Comparison of ENCODE assay signal across 1 cellular context in genomic region chr7:44885394-44886317, GRCh38.
TF ChIP-seq lines count a peak whose summit lies in the region.

TSS of gene PURB (minus strand) at chr7:44885530. CDS start at chr7:44885348, 182 bp downstream.

TF ChIP-seq in K562, 482 proteins besides CTCF, POLR2A, EP300 and RAD21 (continued from another document and continues in another):
- no peak for TF ChIP-seq TCF7 (IDR thresholded peaks at IDR 0.05; ENCODE audit: borderline replicate concordance)
- peak; percentile 96 for TF ChIP-seq CCNT2 (IDR thresholded peaks at IDR 0.05; ENCODE audit: borderline replicate concordance, extremely low read depth, insufficient read length, low read depth, low read length)
- TF ChIP-seq TFAP4 (CRISPR knock-in tag; IDR thresholded peaks at IDR 0.05; ENCODE audit: borderline replicate concordance) = peak; percentile 85
- TF ChIP-seq EZH2 (IDR thresholded peaks at IDR 0.05; ENCODE audit: borderline replicate concordance, low read depth, low read length) = no peak
- TF ChIP-seq THAP12 (CRISPR knock-in tag; IDR thresholded peaks at IDR 0.05) = peak; percentile 82
- peak in 1 of 2 experiments; percentile 100; a peak in 2 of 4 replicates for TF ChIP-seq ZNF639 (CRISPR knock-in tag; conservative IDR thresholded peaks at IDR 0.05 in 1 of 2, IDR thresholded peaks at IDR 0.05 in 1 of 2)
- peak; percentile 89 for TF ChIP-seq HNRNPLL (IDR thresholded peaks at IDR 0.05; ENCODE audit: low read depth, low read length, poor library complexity, severe bottlenecking)
- TF ChIP-seq DACH1 (IDR thresholded peaks at IDR 0.05; ENCODE audit: partially characterized antibody) = no peak
- TF ChIP-seq ZEB2 (IDR thresholded peaks at IDR 0.05) = no peak
- TF ChIP-seq KLF10 (CRISPR knock-in tag; IDR thresholded peaks at IDR 0.05) = no peak
- no peak for TF ChIP-seq IRF1 (CRISPR knock-in tag; IDR thresholded peaks at IDR 0.05; ENCODE audit: borderline replicate concordance)
- TF ChIP-seq SPI1 (IDR thresholded peaks at IDR 0.05; ENCODE audit: borderline replicate concordance, low read depth, low read length) = peak; percentile 93
- TF ChIP-seq ZSCAN29 (IDR thresholded peaks at IDR 0.05) = peak; percentile 71; the same call in 1 of the 2 replicates
- TF ChIP-seq SUPT5H (IDR thresholded peaks at IDR 0.05) = peak; percentile 96
- TF ChIP-seq MAX (CRISPR knock-in tag; IDR thresholded peaks at IDR 0.05) = peak; percentile 55; the same call in 1 of the 2 replicates
- no peak for TF ChIP-seq USF2 (CRISPR knock-in tag; IDR thresholded peaks at IDR 0.05)
- TF ChIP-seq XRCC3 (IDR thresholded peaks at IDR 0.05) = no peak
- peak; percentile 97 for TF ChIP-seq MTA1 (IDR thresholded peaks at IDR 0.05; ENCODE audit: borderline replicate concordance)
- TF ChIP-seq DMBX1 (CRISPR knock-in tag; IDR thresholded peaks at IDR 0.05; ENCODE audit: borderline replicate concordance) = no peak
- TF ChIP-seq NBN (IDR thresholded peaks at IDR 0.05; ENCODE audit: low read depth) = 0 out of 2 replicates have a peak, but pooled peaks have one; percentile 72
- peak; percentile 80; the same call in 1 of the 2 replicates for TF ChIP-seq ZNF395 (CRISPR knock-in tag; IDR thresholded peaks at IDR 0.05)
- TF ChIP-seq RHOXF2B (CRISPR knock-in tag; conservative IDR thresholded peaks at IDR 0.05) = no peak
- TF ChIP-seq RBFOX2 (IDR thresholded peaks at IDR 0.05; ENCODE audit: low read depth, low read length) = peak; percentile 96
- TF ChIP-seq NKRF (IDR thresholded peaks at IDR 0.05; ENCODE audit: borderline replicate concordance) = peak; percentile 74
- TF ChIP-seq HDAC1 (IDR thresholded peaks at IDR 0.05) = peak in 1 of 2 experiments; percentile 50; a peak in 1 of 4 replicates
- no peak for TF ChIP-seq ARID3B (CRISPR knock-in tag; IDR thresholded peaks at IDR 0.05; ENCODE audit: borderline replicate concordance)
- TF ChIP-seq CC2D1A (IDR thresholded peaks at IDR 0.05) = no peak
- peak; percentile 93 for TF ChIP-seq ELF2 (CRISPR knock-in tag; IDR thresholded peaks at IDR 0.05)
- TF ChIP-seq ILF3 (IDR thresholded peaks at IDR 0.05; ENCODE audit: borderline replicate concordance) = no peak
- no peak for TF ChIP-seq ZBTB26 (CRISPR knock-in tag; IDR thresholded peaks at IDR 0.05)
- TF ChIP-seq FUS (optimal IDR thresholded peaks at IDR 0.05; ENCODE audit: low read depth, low read length) = no peak
- peak; percentile 77 for TF ChIP-seq ATF2 (CRISPR knock-in tag; IDR thresholded peaks at IDR 0.05)
- peak; percentile 15; the same call in 1 of the 2 replicates for TF ChIP-seq ZBTB7A (IDR thresholded peaks at IDR 0.05; ENCODE audit: borderline replicate concordance, control insufficient read depth, low read depth, low read length)
- TF ChIP-seq CTBP1 (IDR thresholded peaks at IDR 0.05; ENCODE audit: borderline replicate concordance) = peak; percentile 86
- TF ChIP-seq YBX1 (IDR thresholded peaks at IDR 0.05) = no peak
- TF ChIP-seq ZNF79 (CRISPR knock-in tag; IDR thresholded peaks at IDR 0.05; ENCODE audit: low read depth) = no peak
- TF ChIP-seq ZBTB49 (CRISPR knock-in tag; IDR thresholded peaks at IDR 0.05; ENCODE audit: borderline replicate concordance) = no peak
- TF ChIP-seq BACH1 (tag; IDR thresholded peaks at IDR 0.05) = peak; percentile 98
- TF ChIP-seq TCF7L2 (IDR thresholded peaks at IDR 0.05; ENCODE audit: low read depth, low read length) = no peak
